8 cellular contexts compared by ENCODE assay signal in genomic region chr15:64265199-64265598, GRCh38.
DNase-seq lines count a peak whose midpoint lies in the region; ATAC-seq, FAIRE-seq and TF ChIP-seq lines count a peak whose summit lies in the region.
"Not testable (repeated sequence)": the region's sequence is repeated elsewhere in the genome, so short reads cannot be mapped to it uniquely, and the experiment has no call there.

No MANE protein-coding gene starts in this region.

- TF ChIP-seq RAD21 in HepG2 (CRISPR knock-in tag; IDR thresholded peaks at IDR 0.05) = not testable (repeated sequence)

- H2AFZ ChIP-seq in ACC112 (ENCODE audit: low read length, unreplicated experiment); HepG2 (ENCODE audit: low read length): not testable (repeated sequence)

- not testable (repeated sequence) for FAIRE-seq in HepG2 (lab: Jason Lieb, UNC)

- H3K4me1 Mint-ChIP-seq in activated CD4-positive, alpha-beta T cell treated with anti-CD3 and anti-CD28 coated beads for 36 hours = peaks cover 41% of the 10 kb centered on the region
- peaks cover 45% of the 10 kb centered on the region for H3K4me1 Mint-ChIP-seq in activated T-cell treated with anti-CD3 and anti-CD28 coated beads, Interleukin-2, amount 50 U/mL, for 4 hours (ENCODE audit: low read depth)
- peaks cover 54% of the 10 kb centered on the region for H3K4me1 Mint-ChIP-seq in activated naive CD4-positive, alpha-beta T cell treated with anti-CD3 and anti-CD28 coated beads, Interleukin-2, amount 50 U/mL, for 24 hours

- CTCF ChIA-PET in activated CD4-positive, alpha-beta T cell treated with anti-CD3 and anti-CD28 coated beads for 36 hours (lab: Charles Lee); HepG2 (lab: Yijun Ruan, JAX; ENCODE audit: low intra/inter-chr PET ratio, low total read pairs): not testable (repeated sequence)

- 93% methylated on average over 1 of the region's 1 CpG for WGBS in HepG2 (ENCODE audit: low lambda C conversion rate)

- not testable (repeated sequence) for H3K4me2 ChIP-seq in HepG2 (ENCODE audit: low read depth, low read length)

- peaks cover 56% of the 10 kb centered on the region for H3K36me3 Mint-ChIP-seq in activated CD4-positive, alpha-beta T cell treated with anti-CD3 and anti-CD28 coated beads for 36 hours (ENCODE audit: low read depth)
- H3K36me3 Mint-ChIP-seq in activated T-cell treated with anti-CD3 and anti-CD28 coated beads, Interleukin-2, amount 50 U/mL, for 4 hours (ENCODE audit: insufficient read depth) = peaks cover 22% of the 10 kb centered on the region
- H3K36me3 Mint-ChIP-seq in activated naive CD4-positive, alpha-beta T cell treated with anti-CD3 and anti-CD28 coated beads, Interleukin-2, amount 50 U/mL, for 24 hours = peaks cover 35% of the 10 kb centered on the region

- H3K4me3 ChIP-seq in ACC112 (ENCODE audit: low read depth, low read length); brain microvascular endothelial cell (ENCODE audit: low read depth, low read length); HepG2 (replicated peaks in 1 of 3; ENCODE audit: insufficient read depth in 1 of 3, low read depth in 2 of 3, low read length in 3 of 3): not testable (repeated sequence)

- peaks cover 16% of the 10 kb centered on the region for H3K9me3 Mint-ChIP-seq in activated CD4-positive, alpha-beta T cell treated with anti-CD3 and anti-CD28 coated beads for 36 hours (ENCODE audit: low read depth)
- peaks cover 21% of the 10 kb centered on the region for H3K9me3 Mint-ChIP-seq in activated T-cell treated with anti-CD3 and anti-CD28 coated beads, Interleukin-2, amount 50 U/mL, for 4 hours
- not testable (repeated sequence) for H3K9me3 Mint-ChIP-seq in activated naive CD4-positive, alpha-beta T cell treated with anti-CD3 and anti-CD28 coated beads, Interleukin-2, amount 50 U/mL, for 24 hours

- TF ChIP-seq EP300 in HepG2 (IDR thresholded peaks at IDR 0.05; ENCODE audit: low read depth in 2 of 2, low read length in 2 of 2); HepG2 (CRISPR knock-in tag; IDR thresholded peaks at IDR 0.05; ENCODE audit: borderline replicate concordance): not testable (repeated sequence)

- H3K79me2 ChIP-seq in ACC112 (ENCODE audit: control insufficient read depth, insufficient read depth, low read length, unreplicated experiment) = peaks cover 33% of the 10 kb centered on the region
- H3K79me2 ChIP-seq in HepG2 (ENCODE audit: insufficient read depth, low read length) = not testable (repeated sequence)

- not testable (repeated sequence) for H3K4me1 ChIP-seq in ACC112 (ENCODE audit: control insufficient read depth, insufficient read depth, low read length, unreplicated experiment); HepG2 (ENCODE audit: insufficient read depth, low read length)

- in situ Hi-C loops in brain microvascular endothelial cell (cut with HindIII; ENCODE audit: low pct_ligation_motif_present, low sequenced_read_pairs); HepG2 (cut with HindIII; ENCODE audit: extremely low pct_ligation_motif_present, low pct_unique_long_range_greater_than_20kb): not testable (repeated sequence)

- H3K27me3 Mint-ChIP-seq in activated CD4-positive, alpha-beta T cell treated with anti-CD3 and anti-CD28 coated beads for 36 hours; activated T-cell treated with anti-CD3 and anti-CD28 coated beads, Interleukin-2, amount 50 U/mL, for 4 hours (ENCODE audit: low read depth); activated naive CD4-positive, alpha-beta T cell treated with anti-CD3 and anti-CD28 coated beads, Interleukin-2, amount 50 U/mL, for 24 hours: not testable (repeated sequence)

- 0 out of 2 replicates have a peak overlapping the region, but pooled peaks have one; percentile 13 for H3K27ac ChIP-seq in ACC112 (ENCODE audit: low read depth, low read length)
- not testable (repeated sequence) for H3K27ac ChIP-seq in brain microvascular endothelial cell; HepG2 (ENCODE audit: extremely low read length, insufficient read depth, low read length)

- peak; percentile 80 for ATAC-seq in activated CD4-positive, alpha-beta T cell treated with anti-CD3 and anti-CD28 coated beads for 36 hours
- ATAC-seq in activated T-cell treated with anti-CD3 and anti-CD28 coated beads, Interleukin-2, amount 50 U/mL, for 4 hours = peak; percentile 91 to 92
- not testable (repeated sequence) for ATAC-seq in HepG2

- DNase-seq in activated CD4-positive, alpha-beta T cell treated with anti-CD3 and anti-CD28 coated beads for 36 hours = peak; percentile 38
- DNase-seq in activated T-cell treated with anti-CD3 and anti-CD28 coated beads, Interleukin-2, amount 50 U/mL, for 4 hours; HepG2 (ENCODE audit: low spot score): not testable (repeated sequence)
- DNase-seq in brain microvascular endothelial cell (peak; percentile 10), stromal cell of bone marrow (ENCODE audit: low read depth) (peak; percentile 49)
- peak; percentile 51 for DNase-seq in stimulated activated CD4-positive, alpha-beta T cell treated with anti-CD3 and anti-CD28 coated beads, Interleukin-4, amount 100 ng/mL, for 24 hours

- H4K20me1 ChIP-seq in HepG2 (ENCODE audit: insufficient read depth, low read length) = not testable (repeated sequence)

- intact Hi-C loops in activated CD4-positive, alpha-beta T cell treated with anti-CD3 and anti-CD28 coated beads for 36 hours (cut with DNase I, micrococcal nuclease) = loop anchor here (1.0 to 5.0 kb wide), 3 partner anchors 18 to 77 kb away; no protein-coding TSS in a partner anchor
- intact Hi-C loops in HepG2 (cut with micrococcal nuclease; ENCODE audit: unreplicated experiment) = not testable (repeated sequence)

- not testable (repeated sequence) for H3K36me3 ChIP-seq in ACC112 (ENCODE audit: insufficient read depth, low read length); brain microvascular endothelial cell (replicated peaks); HepG2 (replicated peaks in 1 of 2; ENCODE audit: control insufficient read depth in 1 of 2, insufficient read depth in 2 of 2, low read length in 2 of 2)

- TF ChIP-seq POLR2A in HepG2 (IDR thresholded peaks at IDR 0.05; ENCODE audit: insufficient read depth in 1 of 2, low read depth in 2 of 2, low read length in 2 of 2) = not testable (repeated sequence)

- H3K9me3 ChIP-seq in HepG2 (ENCODE audit: low read length) = not testable (repeated sequence)

- not testable (repeated sequence) for H3K9ac ChIP-seq in HepG2 (ENCODE audit: insufficient read depth, low read depth, low read length)

- not testable (repeated sequence) for BruUV-seq in HepG2 (replicated peaks; lab: Mats Ljungman, UMichigan)

- H3K27ac Mint-ChIP-seq in activated CD4-positive, alpha-beta T cell treated with anti-CD3 and anti-CD28 coated beads for 36 hours = peak overlapping the region; percentile 53
- peak overlapping the region; percentile 88 for H3K27ac Mint-ChIP-seq in activated naive CD4-positive, alpha-beta T cell treated with anti-CD3 and anti-CD28 coated beads, Interleukin-2, amount 50 U/mL, for 24 hours

- H3K27me3 ChIP-seq in ACC112 (ENCODE audit: insufficient read depth, low read length); brain microvascular endothelial cell (replicated peaks); HepG2 (ENCODE audit: control insufficient read depth in 1 of 2, insufficient read depth in 2 of 2, low read length in 2 of 2): not testable (repeated sequence)

- TF ChIP-seq CTCF in brain microvascular endothelial cell (IDR thresholded peaks at IDR 0.05; ENCODE audit: low read depth, low read length, missing control alignments); HepG2 (CRISPR knock-in tag; IDR thresholded peaks at IDR 0.05): not testable (repeated sequence)

- POLR2A ChIA-PET in activated CD4-positive, alpha-beta T cell treated with anti-CD3 and anti-CD28 coated beads for 36 hours (lab: Charles Lee) = interaction anchor here (0.6 kb wide), 3 partner anchors 121 to 298 kb away, joined by 4 to 5 read pairs (median 4); no protein-coding TSS in a partner anchor
- POLR2A ChIA-PET in HepG2 (lab: Yijun Ruan, JAX) = not testable (repeated sequence)

- H3K4me3 Mint-ChIP-seq in activated CD4-positive, alpha-beta T cell treated with anti-CD3 and anti-CD28 coated beads for 36 hours = not testable (repeated sequence)
- peak overlapping the region; percentile 19 for H3K4me3 Mint-ChIP-seq in activated T-cell treated with anti-CD3 and anti-CD28 coated beads, Interleukin-2, amount 50 U/mL, for 4 hours
- H3K4me3 Mint-ChIP-seq in activated naive CD4-positive, alpha-beta T cell treated with anti-CD3 and anti-CD28 coated beads, Interleukin-2, amount 50 U/mL, for 24 hours = peak overlapping the region; percentile 62

TF ChIP-seq in HepG2, 621 proteins besides CTCF, POLR2A, EP300 and RAD21:
- 0 out of 2 replicates have a peak, but pooled peaks have one; percentile 47 for TF ChIP-seq ZNF431 (CRISPR knock-in tag; IDR thresholded peaks at IDR 0.05; ENCODE audit: borderline replicate concordance, low read depth)
